Comparison of ENCODE assay signal across 8 cellular contexts in the genomic region with DNA sequence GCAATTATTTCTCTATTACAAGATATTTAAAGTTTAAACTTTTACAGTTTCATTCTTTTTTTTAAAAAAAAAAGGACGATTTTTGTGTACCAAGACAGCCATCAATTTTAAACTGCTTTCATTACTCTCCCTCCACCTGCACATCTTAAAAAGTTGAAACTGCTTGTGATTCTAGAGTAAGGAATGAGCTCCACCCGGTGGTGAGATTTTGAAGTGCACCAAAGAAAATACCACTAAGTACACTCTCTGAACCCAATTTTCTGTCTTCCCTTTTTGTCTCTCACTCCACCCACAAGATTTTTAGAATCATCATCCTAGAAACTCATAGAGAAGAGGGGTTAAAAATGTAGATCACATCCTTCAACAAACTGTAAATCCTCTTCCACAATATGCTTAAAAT.
A peak's percentile ranks its signal among the peaks of the same experiment; 100 is the strongest.
DNase-seq lines count a peak whose midpoint lies in the region; ATAC-seq, FAIRE-seq and TF ChIP-seq lines count a peak whose summit lies in the region.

No MANE protein-coding gene starts in this region.

- TF ChIP-seq CTCF in BE2C (IDR thresholded peaks at IDR 0.05; ENCODE audit: low read depth, low read length) (peak; percentile 71), RWPE1 (conservative IDR thresholded peaks at IDR 0.05; ENCODE audit: low read depth) (peak; percentile 58), K562 (IDR thresholded peaks at IDR 0.05 in 2 of 3, conservative IDR thresholded peaks at IDR 0.05 in 1 of 3; ENCODE audit: insufficient read depth in 2 of 3, low read depth in 1 of 3, low read length in 3 of 3) (peak; percentile 36 to 69 (median 55); a peak in 5 of 6 replicates)

- H4K20me1 ChIP-seq in K562 (replicated peaks; ENCODE audit: control insufficient read depth, insufficient read depth, low read length), result no peaks in the 10 kb centered on the region

- no peak overlapping the region for H3K9ac ChIP-seq in K562 (ENCODE audit: insufficient read depth in 1 of 2, low read depth in 2 of 2, low read length in 2 of 2)

- TF ChIP-seq RAD21 in K562 (CRISPR knock-in tag; conservative IDR thresholded peaks at IDR 0.05 in 1 of 2, IDR thresholded peaks at IDR 0.05 in 1 of 2), result peak; percentile 68 to 72

- H3K9me1 ChIP-seq in K562 (ENCODE audit: control insufficient read depth, insufficient read depth, low read length), result no peaks in the 10 kb centered on the region

- ATAC-seq in GM18517 (IDR thresholded peaks at IDR 0.05; ENCODE audit: unreplicated experiment) (peak; percentile 66), K562 (peak; percentile 83)

- no peaks in the 10 kb centered on the region for H3K79me2 ChIP-seq in K562 (ENCODE audit: control insufficient read depth, insufficient read depth, low read length)

- H3K4me3 ChIP-seq in BE2C (ENCODE audit: low read depth, low read length), result no peak overlapping the region
- H3K4me3 ChIP-seq in K562, result no peak overlapping the region

- H3K27ac ChIP-seq in RWPE1 (no peak overlapping the region), K562 (ENCODE audit: extremely low read depth, low read depth, low read length) (no peak overlapping the region)

- DNase-seq in BE2C (peak; percentile 51), KBM-7 (peak; percentile 83), RWPE1 (ENCODE audit: low spot score) (peak; percentile 17), K562 (ENCODE audit: extremely low read depth in 1 of 4, low spot score in 3 of 4) (peak; percentile 33 to 57 (median 45)), islet precursor cell (peak; percentile 56)
- peak; percentile 32 to 49 for DNase-seq in stimulated activated CD4-positive, alpha-beta T cell treated with anti-CD3 and anti-CD28 coated beads, Interleukin-2, amount 100 ng/mL, for 48 hours
- DNase-seq in activated effector memory CD4-positive, alpha-beta T cell treated with anti-CD3 and anti-CD28 coated beads, Interleukin-2, amount 50 U/mL, for 16 hours, result no peak

- H3K9me3 ChIP-seq in BE2C (no peaks in the 10 kb centered on the region), K562 (replicated peaks; ENCODE audit: control insufficient read depth, insufficient read depth, low read depth, low read length) (no peaks in the 10 kb centered on the region)

- peak; percentile 69 for FAIRE-seq in K562 (lab: Jason Lieb, UNC)

- CTCF ChIA-PET in RWPE1 (lab: Yijun Ruan, JAX), result interaction anchor here (0.6 to 0.7 kb wide), 4 partner anchors 14 to 312 kb away, joined by 3 to 5 read pairs (median 3); no protein-coding TSS in a partner anchor
- CTCF ChIA-PET in K562 (lab: Yijun Ruan, JAX; ENCODE audit: low intra/inter-chr PET ratio), result no interaction called here

- in situ Hi-C loops in KBM-7 (cut with MboI; ENCODE audit: low pct_unique_long_range_greater_than_20kb, low sequenced_read_pairs) (no loop called here), K562 (cut with MboI) (no loop called here)

- intact Hi-C loops in K562 (cut with micrococcal nuclease), result no loop called here

- no peak for TF ChIP-seq POLR2A in K562 (conservative IDR thresholded peaks at IDR 0.05)

- H3K4me2 ChIP-seq in K562 (ENCODE audit: insufficient read depth, low read length), result no peak overlapping the region

- 0% methylated on average over 2 of the region's 2 CpGs for WGBS in K562 (ENCODE audit: insufficient coverage, low coverage, missing lambda C conversion rate)

- H3K27me3 ChIP-seq in BE2C (no peaks in the 10 kb centered on the region), K562 (ENCODE audit: control insufficient read depth in 2 of 2, insufficient read depth in 2 of 2, low read length in 2 of 2) (no peaks in the 10 kb centered on the region)

- H3K36me3 ChIP-seq in BE2C (no peaks in the 10 kb centered on the region), K562 (ENCODE audit: control insufficient read depth, insufficient read depth, low read length) (no peaks in the 10 kb centered on the region)

- TF ChIP-seq EP300 in K562 (IDR thresholded peaks at IDR 0.05; ENCODE audit: low read length), result no peak

- POLR2A ChIA-PET in RWPE1 (lab: Yijun Ruan, JAX; ENCODE audit: low non-redundant PET) (no interaction called here), K562 (lab: Yijun Ruan, JAX) (no interaction called here)

- no peaks in the 10 kb centered on the region for H3K4me1 ChIP-seq in BE2C
- no peaks in the 10 kb centered on the region; a peak in 1 of 5 replicates for H3K4me1 ChIP-seq in K562 (replicated peaks in 1 of 2; ENCODE audit: control insufficient read depth in 2 of 2, insufficient read depth in 2 of 2, low read length in 2 of 2)

- no TSS peak for BruUV-seq in K562 (replicated peaks; lab: Mats Ljungman, UMichigan)

- H2AFZ ChIP-seq in K562 (ENCODE audit: low read depth, low read length), result no peak overlapping the region

TF ChIP-seq in K562, 482 proteins besides CTCF, POLR2A, EP300 and RAD21:
- TF ChIP-seq SMC3 (conservative IDR thresholded peaks at IDR 0.05; ENCODE audit: insufficient read depth, low read depth, low read length) (peak; percentile 44; the same call in 1 of the 2 replicates), JUNB (CRISPR knock-in tag; conservative IDR thresholded peaks at IDR 0.05) (no peak), PCBP1 (IDR thresholded peaks at IDR 0.05; ENCODE audit: low read depth, low read length, poor library complexity, severe bottlenecking) (no peak), KAT7 (CRISPR knock-in tag; IDR thresholded peaks at IDR 0.05; ENCODE audit: borderline replicate concordance) (no peak), NFYB (IDR thresholded peaks at IDR 0.05; ENCODE audit: extremely low read depth, insufficient read length) (no peak), NFATC3 (IDR thresholded peaks at IDR 0.05) (no peak), HDAC6 (IDR thresholded peaks at IDR 0.05; ENCODE audit: low read depth, low read length) (no peak), ZNF224 (CRISPR knock-in tag; IDR thresholded peaks at IDR 0.05) (no peak), DMBX1 (CRISPR knock-in tag; IDR thresholded peaks at IDR 0.05; ENCODE audit: borderline replicate concordance) (no peak), ZFX (CRISPR knock-in tag; IDR thresholded peaks at IDR 0.05) (no peak)
- TF ChIP-seq, protein P1, sequence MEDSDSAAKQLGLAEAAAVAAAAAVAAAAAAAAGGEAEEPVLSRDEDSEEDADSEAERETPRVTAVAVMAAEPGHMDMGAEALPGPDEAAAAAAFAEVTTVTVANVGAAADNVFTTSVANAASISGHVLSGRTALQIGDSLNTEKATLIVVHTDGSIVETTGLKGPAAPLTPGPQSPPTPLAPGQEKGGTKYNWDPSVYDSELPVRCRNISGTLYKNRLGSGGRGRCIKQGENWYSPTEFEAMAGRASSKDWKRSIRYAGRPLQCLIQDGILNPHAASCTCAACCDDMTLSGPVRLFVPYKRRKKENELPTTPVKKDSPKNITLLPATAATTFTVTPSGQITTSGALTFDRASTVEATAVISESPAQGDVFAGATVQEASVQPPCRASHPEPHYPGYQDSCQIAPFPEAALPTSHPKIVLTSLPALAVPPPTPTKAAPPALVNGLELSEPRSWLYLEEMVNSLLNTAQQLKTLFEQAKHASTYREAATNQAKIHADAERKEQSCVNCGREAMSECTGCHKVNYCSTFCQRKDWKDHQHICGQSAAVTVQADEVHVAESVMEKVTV (CRISPR knock-in tag; IDR thresholded peaks at IDR 0.05), result 0 out of 2 replicates have a peak, but pooled peaks have one; percentile 40
- TF ChIP-seq, protein P2, sequence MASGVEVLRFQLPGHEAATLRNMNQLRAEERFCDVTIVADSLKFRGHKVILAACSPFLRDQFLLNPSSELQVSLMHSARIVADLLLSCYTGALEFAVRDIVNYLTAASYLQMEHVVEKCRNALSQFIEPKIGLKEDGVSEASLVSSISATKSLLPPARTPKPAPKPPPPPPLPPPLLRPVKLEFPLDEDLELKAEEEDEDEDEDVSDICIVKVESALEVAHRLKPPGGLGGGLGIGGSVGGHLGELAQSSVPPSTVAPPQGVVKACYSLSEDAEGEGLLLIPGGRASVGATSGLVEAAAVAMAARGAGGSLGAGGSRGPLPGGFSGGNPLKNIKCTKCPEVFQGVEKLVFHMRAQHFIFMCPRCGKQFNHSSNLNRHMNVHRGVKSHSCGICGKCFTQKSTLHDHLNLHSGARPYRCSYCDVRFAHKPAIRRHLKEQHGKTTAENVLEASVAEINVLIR (CRISPR knock-in tag; IDR thresholded peaks at IDR 0.05), result no peak
